ENCODE assay signal across 19 cellular contexts in the genomic region with DNA sequence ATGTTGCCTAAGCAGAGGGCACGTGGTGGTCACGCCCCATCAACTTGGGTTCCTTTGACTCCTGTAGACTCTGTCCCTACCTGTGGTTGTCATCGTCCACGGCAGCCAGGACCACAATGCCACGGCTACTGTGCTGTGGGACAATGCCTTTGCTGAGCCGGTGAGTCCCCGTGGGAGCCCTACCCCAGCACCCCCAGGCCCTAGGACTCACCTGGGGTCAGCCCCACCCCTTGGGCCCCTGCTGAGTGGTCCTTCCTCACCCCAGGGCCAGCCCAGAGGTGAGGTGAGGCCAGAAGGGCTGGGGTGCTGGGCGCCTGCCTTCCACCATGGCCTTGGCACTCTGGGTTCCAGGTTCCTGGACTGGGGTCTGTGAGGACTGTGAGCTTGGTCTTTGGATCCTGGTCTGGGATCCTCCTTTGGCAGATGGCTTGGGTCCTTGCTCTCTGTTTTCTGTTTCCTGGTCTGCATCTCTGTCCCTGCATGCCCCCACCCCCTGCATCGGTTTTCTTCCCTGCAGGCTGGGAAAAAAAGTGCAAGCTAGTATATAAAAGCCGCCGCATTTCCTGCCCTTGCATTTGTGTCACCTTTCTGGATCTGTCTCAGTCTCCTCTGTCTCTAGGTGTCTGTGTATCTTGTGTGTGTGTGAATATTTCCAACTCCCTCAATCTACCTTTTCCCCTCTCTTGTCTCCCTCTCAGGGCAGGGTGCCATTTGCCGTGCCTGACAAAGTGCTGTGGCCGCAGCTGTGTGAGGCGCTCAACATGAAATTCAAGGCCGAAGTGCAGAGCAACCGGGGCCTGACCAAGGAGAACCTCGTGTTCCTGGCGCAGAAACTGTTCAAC. TPM values are rescaled to one million over a fixed set of nuclear protein-coding genes. Genes with fewer than 3 reads are reported as not detected.
A peak's percentile ranks its signal among the peaks of the same experiment; 100 is the strongest.
DNase-seq lines count a peak whose midpoint lies in the region; ATAC-seq and TF ChIP-seq lines count a peak whose summit lies in the region.
"Had no signal": no experiment of that assay in that cellular context is flagged by ENCODE, and none has a peak within 500 bp of the region (broad histone marks: within the 10 kb centered on the region; RNA-seq: fewer than 3 reads in every experiment).

No MANE protein-coding gene starts in this region.

- H3K27ac Mint-ChIP-seq in activated T-cell treated with anti-CD3 and anti-CD28 coated beads, Interleukin-2, amount 50 U/mL, for 24 hours = peak overlapping the region; percentile 87
- H3K27ac Mint-ChIP-seq in HFFc6 = no peak overlapping the region
- H3K27ac Mint-ChIP-seq: mesothelial cell of epicardium, WTC11 had no signal

- no peaks in the 10 kb centered on the region for H3K27me3 Mint-ChIP-seq in activated T-cell treated with anti-CD3 and anti-CD28 coated beads, Interleukin-2, amount 50 U/mL, for 24 hours
- peaks cover 19% of the 10 kb centered on the region for H3K27me3 Mint-ChIP-seq in HFFc6 (ENCODE audit: insufficient read depth)
- H3K27me3 Mint-ChIP-seq: CD4-positive, CD25-positive, alpha-beta regulatory T cell had no signal

- peaks cover 14 to 19% of the 10 kb centered on the region in 2 donors for H3K4me1 ChIP-seq in adrenal gland (replicated peaks in 1 of 2)
- peaks cover under 1% of the 10 kb centered on the region for H3K4me1 ChIP-seq in psoas muscle
- H3K4me1 ChIP-seq in spleen = peaks cover 0 to 8% (median under 1%) of the 10 kb centered on the region in 6 donors

- H3K36me3 ChIP-seq in adrenal gland (replicated peaks in 1 of 2) = peaks cover 0 to 98% of the 10 kb centered on the region in 2 donors
- peaks cover 0 to 89% of the 10 kb centered on the region in 2 donors for H3K36me3 ChIP-seq in psoas muscle (ENCODE audit: insufficient read depth in 1 of 2, low read depth in 1 of 2)
- H3K36me3 ChIP-seq in spleen = peaks cover 0 to 100% (median 86%) of the 10 kb centered on the region in 6 donors

- H3K4me3 ChIP-seq in adrenal gland = no peak overlapping the region
- no peak overlapping the region for H3K4me3 ChIP-seq in psoas muscle
- H3K4me3 ChIP-seq in spleen = no peak overlapping the region
- H3K4me3 ChIP-seq: MG63 had no signal

- peaks cover 96% of the 10 kb centered on the region for H3K36me3 Mint-ChIP-seq in activated T-cell treated with anti-CD3 and anti-CD28 coated beads, Interleukin-2, amount 50 U/mL, for 24 hours (ENCODE audit: low read depth)
- no peaks in the 10 kb centered on the region for H3K36me3 Mint-ChIP-seq in HFFc6 (ENCODE audit: low read depth)
- H3K36me3 Mint-ChIP-seq: mesothelial cell of epicardium, WTC11 had no signal

- H3K27me3 ChIP-seq in adrenal gland (no peaks in the 10 kb centered on the region), psoas muscle (ENCODE audit: insufficient read depth in 3 of 3, low read length in 2 of 3) (no peaks in the 10 kb centered on the region), spleen (replicated peaks in 1 of 7) (no peaks in the 10 kb centered on the region)
- H3K27me3 ChIP-seq: MG63 had no signal

- in situ Hi-C loops in KBM-7 (cut with MboI; ENCODE audit: low pct_unique_long_range_greater_than_20kb, low sequenced_read_pairs) = loop anchor here (25.0 kb wide), 1 partner anchor 207 kb away; no protein-coding TSS in a partner anchor

- no peaks in the 10 kb centered on the region for H3K9me3 ChIP-seq in adrenal gland (replicated peaks in 1 of 3)
- no peaks in the 10 kb centered on the region for H3K9me3 ChIP-seq in psoas muscle
- H3K9me3 ChIP-seq in spleen = no peaks in the 10 kb centered on the region
- H3K9me3 ChIP-seq: MG63 had no signal

- ATAC-seq in psoas muscle = peak; percentile 68 to 77 (median 72)
- no peak for ATAC-seq in HG02884 (IDR thresholded peaks at IDR 0.05; ENCODE audit: unreplicated experiment)
- ATAC-seq: WTC11 had no signal

- H3K27ac ChIP-seq in adrenal gland (peak overlapping the region in 4 of 5 donors; percentile 54 to 90 (median 74)), psoas muscle (no peak overlapping the region), spleen (no peak overlapping the region)

- no peak overlapping the region for H3K4me3 Mint-ChIP-seq in activated T-cell treated with anti-CD3 and anti-CD28 coated beads, Interleukin-2, amount 50 U/mL, for 24 hours
- no peak overlapping the region for H3K4me3 Mint-ChIP-seq in HFFc6
- H3K4me3 Mint-ChIP-seq: CD4-positive, CD25-positive, alpha-beta regulatory T cell; mesothelial cell of epicardium; neural crest cell; WTC11 had no signal

- intact Hi-C loops in adrenal gland (cut with DNase I) (loop anchor here in 1 of 2 donors (10.0 kb wide), 1 partner anchor 101 kb away; no protein-coding TSS in a partner anchor), psoas muscle (cut with DNase I) (no loop called here), spleen (cut with DNase I; ENCODE audit: low total_unique reads) (no loop called here)

- no peak for DNase-seq in activated T-cell treated with anti-CD3 and anti-CD28 coated beads, Interleukin-2, amount 50 U/mL, for 24 hours
- DNase-seq in activated T-cell treated with anti-CD3 and anti-CD28 coated beads, Interleukin-2, amount 50 U/mL, for 1 hour = no peak
- no peak for DNase-seq in HFFc6
- peak; percentile 45 to 81 (median 76) for DNase-seq in adrenal gland
- no peak for DNase-seq in psoas muscle
- no peak for DNase-seq in spleen
- no peak for DNase-seq in KBM-7
- DNase-seq: amniotic stem cell; caudate nucleus; CD4-positive, CD25-positive, alpha-beta regulatory T cell; erythroblast; MG63; NCI-H2029 treated with DMSO at 0.1 percent for 48 hours; NCI-H510A; stimulated activated CD4-positive, alpha-beta T cell treated with anti-CD3 and anti-CD28 coated beads, Interleukin-15, amount 100 ng/mL, for 24 hours had no signal

- TF ChIP-seq CTCF in HFFc6 (IDR thresholded peaks at IDR 0.05) = peak; percentile 1; the same call in 1 of the 2 replicates
- peak in 1 of 6 experiments; percentile 12 for TF ChIP-seq CTCF in adrenal gland (IDR thresholded peaks at IDR 0.05)
- TF ChIP-seq CTCF in psoas muscle (IDR thresholded peaks at IDR 0.05) = no peak
- TF ChIP-seq CTCF in spleen (IDR thresholded peaks at IDR 0.05 in 8 of 11, conservative IDR thresholded peaks at IDR 0.05 in 3 of 11) = no peak

- H3K9me3 Mint-ChIP-seq in activated T-cell treated with anti-CD3 and anti-CD28 coated beads, Interleukin-2, amount 50 U/mL, for 24 hours = no peaks in the 10 kb centered on the region
- no peaks in the 10 kb centered on the region for H3K9me3 Mint-ChIP-seq in HFFc6
- H3K9me3 Mint-ChIP-seq: CD4-positive, CD25-positive, alpha-beta regulatory T cell; mesothelial cell of epicardium; neural crest cell; WTC11 had no signal

- peaks cover 72% of the 10 kb centered on the region for H3K4me1 Mint-ChIP-seq in activated T-cell treated with anti-CD3 and anti-CD28 coated beads, Interleukin-2, amount 50 U/mL, for 24 hours (ENCODE audit: low read depth)
- peaks cover 2% of the 10 kb centered on the region for H3K4me1 Mint-ChIP-seq in HFFc6 (ENCODE audit: low read depth)

- 65 to 76% (median 70%) methylated on average over 13 to 18 of the region's 18 CpGs for WGBS in adrenal gland, 4 donors
- WGBS in psoas muscle, 3 donors = 77 to 89% (median 88%) methylated on average over 14 to 18 of the region's 18 CpGs
- 85 to 94% (median 86%) methylated on average over 13 to 18 of the region's 18 CpGs for WGBS in spleen, 5 donors

- TF ChIP-seq POLR2A in adrenal gland (IDR thresholded peaks at IDR 0.05) (peak in 1 of 2 donors; percentile 5), spleen (IDR thresholded peaks at IDR 0.05) (no peak)

RNA-seq across cellular contexts. Expression of a gene that starts 17.5 kb away (rescaled TPM):
- 1 to 10 TPM in 1 of 6 experiments, under 1 TPM in 5; 0.27 to 1.0 (median 0.53) TPM for total RNA-seq in HFFc6 (2021; fragmentation: NEBNext Ultra II Directional; extraction: Animal tissue kit (Norgen Biotek cat#: 25700))
- total RNA-seq in adrenal gland = 100 to 1,000 TPM in 4 of 8 donors, 10 to 100 TPM in 4; 39.9 to 169 (median 102) TPM
- polyA plus RNA-seq in adrenal gland = 10 to 100 TPM; 22.6 to 51.4 (median 39.2) TPM
- 10 to 100 TPM; 17.3 to 31.5 (median 23.9) TPM for total RNA-seq in psoas muscle
- 10 to 100 TPM in 2 of 3 donors, 1 to 10 TPM in 1; 8.1 to 12.5 (median 10.5) TPM for polyA plus RNA-seq in psoas muscle
- total RNA-seq in spleen = 100 to 1,000 TPM in 1 of 7 donors, 10 to 100 TPM in 6; 63.7 to 131 (median 76.5) TPM
- 10 to 100 TPM; 22.7 to 42.3 (median 28.4) TPM for polyA plus RNA-seq in spleen

RNA-seq across cellular contexts. Expression of a gene that starts 29.6 kb away (rescaled TPM):
- total RNA-seq in HFFc6 (2021; fragmentation: NEBNext Ultra II Directional; extraction: Animal tissue kit (Norgen Biotek cat#: 25700)) = 10 to 100 TPM; 16.8 to 22.5 (median 20.1) TPM
- total RNA-seq in adrenal gland (100 to 1,000 TPM in 6 of 8 donors, 10 to 100 TPM in 2; 79.0 to 128 (median 114) TPM), psoas muscle (10 to 100 TPM; 68.8 to 90.1 (median 81.6) TPM), spleen (100 to 1,000 TPM in 5 of 7 donors, 10 to 100 TPM in 2; 90.2 to 171 (median 103) TPM)
- polyA plus RNA-seq in adrenal gland (10 to 100 TPM; 44.7 to 70.6 (median 58.1) TPM), psoas muscle (10 to 100 TPM; 15.9 to 61.3 (median 40.2) TPM), spleen (10 to 100 TPM; 26.4 to 34.7 (median 26.4) TPM)

Comparison
In these comparisons a context has a peak if more than half of its experiments do, and no peak if none do; other contexts are left out.
1. DNase-seq: peak in adrenal gland (7 of 7); none in activated T-cell treated with anti-CD3 and anti-CD28 coated beads, Interleukin-2, amount 50 U/mL, for 24 hours (single experiment), activated T-cell treated with anti-CD3 and anti-CD28 coated beads, Interleukin-2, amount 50 U/mL, for 1 hour (single experiment), HFFc6 (single experiment), psoas muscle (0 of 2), spleen (single experiment) and KBM-7 (single experiment).
2. H3K27ac ChIP-seq: peak in adrenal gland (4 of 5); none in psoas muscle (single experiment) and spleen (0 of 8).
3. RNA of a gene that starts 17.5 kb away (total RNA-seq): 39.9 to 169 TPM in adrenal gland, 63.7 to 131 TPM in spleen and 17.3 to 31.5 TPM in psoas muscle; 0.27 to 1.0 TPM in HFFc6; every median in the first group is over 4 times any median in the second.